ENCODE assay signal across 6 cellular contexts in the genomic region with DNA sequence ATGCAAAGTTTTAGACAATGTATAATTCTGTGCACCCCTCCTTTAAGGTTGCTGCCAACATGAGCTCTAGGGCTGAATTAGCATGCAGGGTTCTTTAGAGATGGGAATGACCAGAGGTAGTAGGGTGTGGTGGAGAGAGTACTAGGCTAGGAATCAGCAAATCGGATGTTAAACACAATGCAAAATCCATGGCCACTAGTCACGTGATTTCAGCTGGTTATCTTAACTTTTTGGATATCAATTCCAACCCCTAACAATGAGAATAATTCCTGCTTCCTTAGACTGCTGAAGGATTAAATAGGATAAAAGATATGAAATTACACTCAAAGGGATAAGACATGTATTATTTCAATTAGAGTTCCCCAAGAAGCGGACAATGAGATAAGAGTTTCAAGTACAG.
"Had no signal": no experiment of that assay in that cellular context is flagged by ENCODE, and none has a peak within 500 bp of the region (broad histone marks: within the 10 kb centered on the region; RNA-seq: fewer than 3 reads in every experiment).

No MANE protein-coding gene starts in this region.

- FAIRE-seq: GM12891, GM12892, GM18507, GM19239 had no signal

- DNase-seq: GDM1, GF-D8 had no signal
